Comparison of ENCODE assay signal across 8 cellular contexts in the genomic region with DNA sequence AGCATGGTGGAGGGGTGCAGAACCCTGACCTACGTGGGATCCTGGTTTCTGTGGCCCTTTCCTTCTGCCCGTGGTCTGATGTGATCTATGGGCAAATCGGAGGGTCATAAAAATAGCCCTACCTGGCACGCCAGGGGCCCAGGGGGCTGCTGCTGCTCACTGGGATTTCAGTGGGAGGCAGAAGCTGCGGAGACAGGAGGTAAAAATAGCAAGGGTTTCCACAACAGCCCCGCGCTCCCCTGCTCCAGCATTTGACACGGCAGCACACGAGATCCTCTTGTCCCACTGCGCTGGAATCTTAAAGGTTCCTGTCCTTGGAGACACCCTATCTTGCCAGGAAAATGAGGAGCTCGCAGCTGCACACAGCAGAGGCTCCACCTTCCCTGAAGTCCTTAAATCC.
"Had no signal": no experiment of that assay in that cellular context is flagged by ENCODE, and none has a peak within 500 bp of the region (broad histone marks: within the 10 kb centered on the region; RNA-seq: fewer than 3 reads in every experiment).

No MANE protein-coding gene starts in this region.

- H3K4me3 ChIP-seq: GM23248, HAP-1 had no signal

- DNase-seq: GM23248, GOT3, H7, HFFc6 had no signal

- ATAC-seq: HCT116, HepG2 had no signal

- H3K9ac ChIP-seq: GM23248 had no signal

- H3K4me1 ChIP-seq: HAP-1 had no signal

- H2AFZ ChIP-seq: GM23248 had no signal

- H3K36me3 ChIP-seq: HAP-1 had no signal

- H3K9me3 ChIP-seq: HAP-1 had no signal

- H3K27ac ChIP-seq: GM23248, HL-60 had no signal
